ENCODE assay signal across 1 cellular context in genomic region chr5:176870110-176870591, GRCh38.
TF ChIP-seq lines count a peak whose summit lies in the region.

No MANE protein-coding gene starts in this region.

TF ChIP-seq in H1, 55 proteins besides CTCF, POLR2A, EP300 and RAD21 (continued from another document):
- TF ChIP-seq, protein P1, sequence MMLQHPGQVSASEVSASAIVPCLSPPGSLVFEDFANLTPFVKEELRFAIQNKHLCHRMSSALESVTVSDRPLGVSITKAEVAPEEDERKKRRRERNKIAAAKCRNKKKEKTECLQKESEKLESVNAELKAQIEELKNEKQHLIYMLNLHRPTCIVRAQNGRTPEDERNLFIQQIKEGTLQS (IDR thresholded peaks at IDR 0.05; ENCODE audit: insufficient read depth, low read depth, low read length), result 0 out of 2 replicates have a peak, but pooled peaks have one; percentile 44
- TF ChIP-seq SAP30 (IDR thresholded peaks at IDR 0.05; ENCODE audit: insufficient read depth, insufficient replicate concordance, low read length) (no peak), JUND (IDR thresholded peaks at IDR 0.05; ENCODE audit: low read length) (peak; percentile 80), CHD2 (IDR thresholded peaks at IDR 0.05; ENCODE audit: low read length) (no peak), SRF (IDR thresholded peaks at IDR 0.05; ENCODE audit: low read depth, low read length) (no peak), FOSL1 (IDR thresholded peaks at IDR 0.05; ENCODE audit: insufficient read depth, low read depth, low read length) (no peak), CBX5 (IDR thresholded peaks at IDR 0.05; ENCODE audit: low read depth, low read length) (no peak), MAFK (IDR thresholded peaks at IDR 0.05; ENCODE audit: low read depth, low read length) (no peak), HDAC6 (IDR thresholded peaks at IDR 0.05; ENCODE audit: low read depth, low read length) (no peak), NRF1 (IDR thresholded peaks at IDR 0.05; ENCODE audit: low read depth, low read length) (no peak), NANOG (IDR thresholded peaks at IDR 0.05; ENCODE audit: insufficient read depth, low read depth, low read length, poor library complexity, severe bottlenecking) (no peak), HDAC2 (IDR thresholded peaks at IDR 0.05; ENCODE audit: borderline replicate concordance in 1 of 2, low read depth in 2 of 2, low read length in 2 of 2) (no peak), GTF2F1 (IDR thresholded peaks at IDR 0.05; ENCODE audit: borderline replicate concordance, low read depth, low read length) (no peak), SIN3A (conservative IDR thresholded peaks at IDR 0.05 in 1 of 2, IDR thresholded peaks at IDR 0.05 in 1 of 2; ENCODE audit: low read depth in 1 of 2, low read length in 2 of 2) (0 out of 4 replicates have a peak, but pooled peaks of 1 of the 2 experiments have one; percentile 40), RXRA (IDR thresholded peaks at IDR 0.05; ENCODE audit: insufficient read depth, low read depth, low read length) (no peak), TBP (IDR thresholded peaks at IDR 0.05; ENCODE audit: low read depth, low read length) (no peak), EZH2 (IDR thresholded peaks at IDR 0.05; ENCODE audit: low read depth, low read length, severe bottlenecking) (no peak), CREB1 (IDR thresholded peaks at IDR 0.05) (peak; percentile 96), ASH2L (IDR thresholded peaks at IDR 0.05; ENCODE audit: low read length) (no peak), POLR2AphosphoS5 (IDR thresholded peaks at IDR 0.05; ENCODE audit: low read depth, low read length) (no peak), PHF8 (conservative IDR thresholded peaks at IDR 0.05; ENCODE audit: low read depth, low read length) (no peak), EGR1 (IDR thresholded peaks at IDR 0.05; ENCODE audit: borderline replicate concordance, low read depth, low read length) (no peak), CTBP2 (IDR thresholded peaks at IDR 0.05; ENCODE audit: borderline replicate concordance, insufficient read depth, insufficient read length, low read length) (no peak), TCF12 (IDR thresholded peaks at IDR 0.05; ENCODE audit: low read depth, low read length) (no peak), YY1 (IDR thresholded peaks at IDR 0.05; ENCODE audit: low read depth, low read length) (no peak), GABPA (IDR thresholded peaks at IDR 0.05; ENCODE audit: borderline replicate concordance, insufficient read depth, low read length) (peak; percentile 70; the same call in 1 of the 2 replicates), TAF7 (optimal IDR thresholded peaks at IDR 0.05; ENCODE audit: borderline replicate concordance, low read depth, low read length) (no peak)
- TF ChIP-seq, protein P2, sequence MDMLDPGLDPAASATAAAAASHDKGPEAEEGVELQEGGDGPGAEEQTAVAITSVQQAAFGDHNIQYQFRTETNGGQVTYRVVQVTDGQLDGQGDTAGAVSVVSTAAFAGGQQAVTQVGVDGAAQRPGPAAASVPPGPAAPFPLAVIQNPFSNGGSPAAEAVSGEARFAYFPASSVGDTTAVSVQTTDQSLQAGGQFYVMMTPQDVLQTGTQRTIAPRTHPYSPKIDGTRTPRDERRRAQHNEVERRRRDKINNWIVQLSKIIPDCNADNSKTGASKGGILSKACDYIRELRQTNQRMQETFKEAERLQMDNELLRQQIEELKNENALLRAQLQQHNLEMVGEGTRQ (IDR thresholded peaks at IDR 0.05; ENCODE audit: low read length), result no peak
- TF ChIP-seq, protein P3, sequence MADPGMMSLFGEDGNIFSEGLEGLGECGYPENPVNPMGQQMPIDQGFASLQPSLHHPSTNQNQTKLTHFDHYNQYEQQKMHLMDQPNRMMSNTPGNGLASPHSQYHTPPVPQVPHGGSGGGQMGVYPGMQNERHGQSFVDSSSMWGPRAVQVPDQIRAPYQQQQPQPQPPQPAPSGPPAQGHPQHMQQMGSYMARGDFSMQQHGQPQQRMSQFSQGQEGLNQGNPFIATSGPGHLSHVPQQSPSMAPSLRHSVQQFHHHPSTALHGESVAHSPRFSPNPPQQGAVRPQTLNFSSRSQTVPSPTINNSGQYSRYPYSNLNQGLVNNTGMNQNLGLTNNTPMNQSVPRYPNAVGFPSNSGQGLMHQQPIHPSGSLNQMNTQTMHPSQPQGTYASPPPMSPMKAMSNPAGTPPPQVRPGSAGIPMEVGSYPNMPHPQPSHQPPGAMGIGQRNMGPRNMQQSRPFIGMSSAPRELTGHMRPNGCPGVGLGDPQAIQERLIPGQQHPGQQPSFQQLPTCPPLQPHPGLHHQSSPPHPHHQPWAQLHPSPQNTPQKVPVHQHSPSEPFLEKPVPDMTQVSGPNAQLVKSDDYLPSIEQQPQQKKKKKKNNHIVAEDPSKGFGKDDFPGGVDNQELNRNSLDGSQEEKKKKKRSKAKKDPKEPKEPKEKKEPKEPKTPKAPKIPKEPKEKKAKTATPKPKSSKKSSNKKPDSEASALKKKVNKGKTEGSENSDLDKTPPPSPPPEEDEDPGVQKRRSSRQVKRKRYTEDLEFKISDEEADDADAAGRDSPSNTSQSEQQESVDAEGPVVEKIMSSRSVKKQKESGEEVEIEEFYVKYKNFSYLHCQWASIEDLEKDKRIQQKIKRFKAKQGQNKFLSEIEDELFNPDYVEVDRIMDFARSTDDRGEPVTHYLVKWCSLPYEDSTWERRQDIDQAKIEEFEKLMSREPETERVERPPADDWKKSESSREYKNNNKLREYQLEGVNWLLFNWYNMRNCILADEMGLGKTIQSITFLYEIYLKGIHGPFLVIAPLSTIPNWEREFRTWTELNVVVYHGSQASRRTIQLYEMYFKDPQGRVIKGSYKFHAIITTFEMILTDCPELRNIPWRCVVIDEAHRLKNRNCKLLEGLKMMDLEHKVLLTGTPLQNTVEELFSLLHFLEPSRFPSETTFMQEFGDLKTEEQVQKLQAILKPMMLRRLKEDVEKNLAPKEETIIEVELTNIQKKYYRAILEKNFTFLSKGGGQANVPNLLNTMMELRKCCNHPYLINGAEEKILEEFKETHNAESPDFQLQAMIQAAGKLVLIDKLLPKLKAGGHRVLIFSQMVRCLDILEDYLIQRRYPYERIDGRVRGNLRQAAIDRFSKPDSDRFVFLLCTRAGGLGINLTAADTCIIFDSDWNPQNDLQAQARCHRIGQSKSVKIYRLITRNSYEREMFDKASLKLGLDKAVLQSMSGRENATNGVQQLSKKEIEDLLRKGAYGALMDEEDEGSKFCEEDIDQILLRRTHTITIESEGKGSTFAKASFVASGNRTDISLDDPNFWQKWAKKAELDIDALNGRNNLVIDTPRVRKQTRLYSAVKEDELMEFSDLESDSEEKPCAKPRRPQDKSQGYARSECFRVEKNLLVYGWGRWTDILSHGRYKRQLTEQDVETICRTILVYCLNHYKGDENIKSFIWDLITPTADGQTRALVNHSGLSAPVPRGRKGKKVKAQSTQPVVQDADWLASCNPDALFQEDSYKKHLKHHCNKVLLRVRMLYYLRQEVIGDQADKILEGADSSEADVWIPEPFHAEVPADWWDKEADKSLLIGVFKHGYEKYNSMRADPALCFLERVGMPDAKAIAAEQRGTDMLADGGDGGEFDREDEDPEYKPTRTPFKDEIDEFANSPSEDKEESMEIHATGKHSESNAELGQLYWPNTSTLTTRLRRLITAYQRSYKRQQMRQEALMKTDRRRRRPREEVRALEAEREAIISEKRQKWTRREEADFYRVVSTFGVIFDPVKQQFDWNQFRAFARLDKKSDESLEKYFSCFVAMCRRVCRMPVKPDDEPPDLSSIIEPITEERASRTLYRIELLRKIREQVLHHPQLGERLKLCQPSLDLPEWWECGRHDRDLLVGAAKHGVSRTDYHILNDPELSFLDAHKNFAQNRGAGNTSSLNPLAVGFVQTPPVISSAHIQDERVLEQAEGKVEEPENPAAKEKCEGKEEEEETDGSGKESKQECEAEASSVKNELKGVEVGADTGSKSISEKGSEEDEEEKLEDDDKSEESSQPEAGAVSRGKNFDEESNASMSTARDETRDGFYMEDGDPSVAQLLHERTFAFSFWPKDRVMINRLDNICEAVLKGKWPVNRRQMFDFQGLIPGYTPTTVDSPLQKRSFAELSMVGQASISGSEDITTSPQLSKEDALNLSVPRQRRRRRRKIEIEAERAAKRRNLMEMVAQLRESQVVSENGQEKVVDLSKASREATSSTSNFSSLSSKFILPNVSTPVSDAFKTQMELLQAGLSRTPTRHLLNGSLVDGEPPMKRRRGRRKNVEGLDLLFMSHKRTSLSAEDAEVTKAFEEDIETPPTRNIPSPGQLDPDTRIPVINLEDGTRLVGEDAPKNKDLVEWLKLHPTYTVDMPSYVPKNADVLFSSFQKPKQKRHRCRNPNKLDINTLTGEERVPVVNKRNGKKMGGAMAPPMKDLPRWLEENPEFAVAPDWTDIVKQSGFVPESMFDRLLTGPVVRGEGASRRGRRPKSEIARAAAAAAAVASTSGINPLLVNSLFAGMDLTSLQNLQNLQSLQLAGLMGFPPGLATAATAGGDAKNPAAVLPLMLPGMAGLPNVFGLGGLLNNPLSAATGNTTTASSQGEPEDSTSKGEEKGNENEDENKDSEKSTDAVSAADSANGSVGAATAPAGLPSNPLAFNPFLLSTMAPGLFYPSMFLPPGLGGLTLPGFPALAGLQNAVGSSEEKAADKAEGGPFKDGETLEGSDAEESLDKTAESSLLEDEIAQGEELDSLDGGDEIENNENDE (IDR thresholded peaks at IDR 0.05; ENCODE audit: insufficient replicate concordance, low read length), result no peak
